In genomic region chr14:103526247-103526913, GRCh38 we compare ENCODE assay signal across 17 cellular contexts. TPM values are rescaled to one million over a fixed set of nuclear protein-coding genes. Genes with fewer than 3 reads are reported as not detected.
DNase-seq lines count a peak whose midpoint lies in the region; ATAC-seq and TF ChIP-seq lines count a peak whose summit lies in the region.
"Had no signal": no experiment of that assay in that cellular context is flagged by ENCODE, and none has a peak within 500 bp of the region (broad histone marks: within the 10 kb centered on the region; RNA-seq: fewer than 3 reads in every experiment).

No MANE protein-coding gene starts in this region.

- DNase-seq in MV-4-11 (lab: John Stamatoyannopoulos, UW) (peak; percentile 77), mesenchymal stem cell (no peak), 8988T (no peak), MM.1S (no peak)
- no peak for DNase-seq in NK-92 treated with Interleukin-12 subunit alpha and Interleukin-12 subunit beta, amount 100 ng/mL, for 24 hours (lab: John Stamatoyannopoulos, UW)
- DNase-seq: caudate nucleus, DMS79 treated with DMSO at 0.1 percent for 48 hours, hippocampal formation, NCI-H1694 treated with DMSO at 0.1 percent for 48 hours, NCI-H774, SJCRH30 had no signal

- no peak overlapping the region for H3K23ac ChIP-seq in mesenchymal stem cell (ENCODE audit: low read length in 2 of 2)

- no peaks in the 10 kb centered on the region for H3K36me3 Mint-ChIP-seq in brain
- H3K36me3 Mint-ChIP-seq: activated naive CD4-positive, alpha-beta T cell treated with anti-CD3 and anti-CD28 coated beads, Interleukin-2, amount 50 U/mL, for 24 hours had no signal

- H2AK5ac ChIP-seq in mesenchymal stem cell (ENCODE audit: low read length, severe bottlenecking) = peak overlapping the region; percentile 42

- no peaks in the 10 kb centered on the region for H3K9me3 Mint-ChIP-seq in brain
- H3K9me3 Mint-ChIP-seq: activated naive CD4-positive, alpha-beta T cell treated with anti-CD3 and anti-CD28 coated beads, Interleukin-2, amount 50 U/mL, for 24 hours had no signal

- H3K79me1 ChIP-seq in mesenchymal stem cell (replicated peaks; ENCODE audit: low read length, poor library complexity, severe bottlenecking) = peaks cover 24% of the 10 kb centered on the region

- peaks cover 25% of the 10 kb centered on the region for H3K79me2 ChIP-seq in ACC112 (ENCODE audit: control insufficient read depth, insufficient read depth, low read length, unreplicated experiment)
- H3K79me2 ChIP-seq in MM.1S (ENCODE audit: low read length) = peaks cover 29% of the 10 kb centered on the region

- peaks cover 68% of the 10 kb centered on the region for H3K4me1 Mint-ChIP-seq in brain

- H3K4ac ChIP-seq in mesenchymal stem cell (ENCODE audit: low read depth in 1 of 2, low read length in 2 of 2) = no peak overlapping the region

- ATAC-seq in GM19035 (IDR thresholded peaks at IDR 0.05; ENCODE audit: unreplicated experiment) = no peak

- WGBS in mesenchymal stem cell = 89% methylated on average over 7 of the region's 8 CpGs

- H3K27me3 ChIP-seq in ACC112 (ENCODE audit: insufficient read depth, low read length) = peaks cover 23% of the 10 kb centered on the region
- H3K27me3 ChIP-seq in mesenchymal stem cell (ENCODE audit: control insufficient read depth in 1 of 2, insufficient read depth in 1 of 2, low read length in 2 of 2) = peaks cover 10 to 15% of the 10 kb centered on the region in 2 experiments
- H3K27me3 ChIP-seq in MM.1S (replicated peaks; ENCODE audit: insufficient read depth, low read length) = no peaks in the 10 kb centered on the region; the same call in 1 of the 2 replicates
- H3K27me3 ChIP-seq: SJCRH30 had no signal

- H2AFZ ChIP-seq in ACC112 (ENCODE audit: low read length, unreplicated experiment) (no peak overlapping the region), mesenchymal stem cell (ENCODE audit: low read depth, low read length) (no peak overlapping the region), MM.1S (ENCODE audit: low read length) (no peak overlapping the region)
- H2AFZ ChIP-seq: parathyroid adenoma had no signal

- no peak for TF ChIP-seq CTCF in brain (conservative IDR thresholded peaks at IDR 0.05)
- no peak for TF ChIP-seq CTCF in MM.1S (IDR thresholded peaks at IDR 0.05; ENCODE audit: low read length)

- H2BK5ac ChIP-seq in mesenchymal stem cell (ENCODE audit: low read depth, low read length, poor library complexity, severe bottlenecking) = no peak overlapping the region

- no peak overlapping the region for H3K4me2 ChIP-seq in mesenchymal stem cell (ENCODE audit: low read length, poor library complexity, severe bottlenecking)
- no peak overlapping the region for H3K4me2 ChIP-seq in MM.1S (ENCODE audit: low read depth, low read length)

- no peaks in the 10 kb centered on the region for H3K9me3 ChIP-seq in mesenchymal stem cell (ENCODE audit: control insufficient read depth, low read length)
- H3K9me3 ChIP-seq in MM.1S (replicated peaks; ENCODE audit: insufficient read depth, low read length) = no peaks in the 10 kb centered on the region
- H3K9me3 ChIP-seq: SJCRH30 had no signal

- H3K9me2 ChIP-seq in MM.1S (replicated peaks; ENCODE audit: insufficient read depth, low read length) = no peaks in the 10 kb centered on the region

- H3F3A ChIP-seq in MM.1S (ENCODE audit: insufficient read depth, low read length) = no peaks in the 10 kb centered on the region

- H3K36me3 ChIP-seq in ACC112 (ENCODE audit: insufficient read depth, low read length) (peaks cover 3% of the 10 kb centered on the region; the same call in 1 of the 2 replicates), mesenchymal stem cell (ENCODE audit: control insufficient read depth in 1 of 2, insufficient read depth in 2 of 2, low read depth in 1 of 2, low read length in 2 of 2) (peaks cover 9 to 16% of the 10 kb centered on the region in 2 experiments), MM.1S (replicated peaks; ENCODE audit: insufficient read depth, low read length) (no peaks in the 10 kb centered on the region)

- H3K9ac ChIP-seq in mesenchymal stem cell (ENCODE audit: low read length) (no peak overlapping the region), MM.1S (ENCODE audit: low read length) (no peak overlapping the region)
- H3K9ac ChIP-seq: parathyroid adenoma had no signal

- H4K8ac ChIP-seq in mesenchymal stem cell (ENCODE audit: low read length) = no peak overlapping the region

- peak overlapping the region in 3 of 5 experiments; percentile 60 to 77 (median 61) for H3K4me3 Mint-ChIP-seq in brain

- H3K27ac Mint-ChIP-seq in brain = peak overlapping the region in 4 of 5 experiments; percentile 79 to 91 (median 83)
- H3K27ac Mint-ChIP-seq: activated naive CD4-positive, alpha-beta T cell treated with anti-CD3 and anti-CD28 coated beads, Interleukin-2, amount 50 U/mL, for 24 hours had no signal

- H2BK120ac ChIP-seq in mesenchymal stem cell (ENCODE audit: low read depth, low read length) = no peak overlapping the region

- H2BK12ac ChIP-seq in mesenchymal stem cell (ENCODE audit: low read length in 2 of 2) = peak overlapping the region in 1 of 2 experiments; percentile 38

- H4K91ac ChIP-seq in mesenchymal stem cell (ENCODE audit: low read length) = no peak overlapping the region

- H3K27ac ChIP-seq in ACC112 (ENCODE audit: low read depth, low read length) = peak overlapping the region; percentile 73; the same call in 1 of the 2 replicates
- H3K27ac ChIP-seq in mesenchymal stem cell (ENCODE audit: low read length, poor library complexity, severe bottlenecking) = no peak overlapping the region
- no peak overlapping the region for H3K27ac ChIP-seq in MM.1S (ENCODE audit: low read length)
- H3K27ac ChIP-seq: epithelial cell of prostate, parathyroid adenoma, SJCRH30 had no signal

- H4K20me1 ChIP-seq in MM.1S (ENCODE audit: insufficient read depth, low read length) = no peaks in the 10 kb centered on the region

- H3K4me1 ChIP-seq in ACC112 (ENCODE audit: control insufficient read depth, insufficient read depth, low read length, unreplicated experiment) (peaks cover 38% of the 10 kb centered on the region), mesenchymal stem cell (ENCODE audit: control insufficient read depth, insufficient read depth, low read depth, low read length) (peaks cover 73% of the 10 kb centered on the region), MM.1S (ENCODE audit: low read length) (no peaks in the 10 kb centered on the region)

- H3K14ac ChIP-seq in mesenchymal stem cell (ENCODE audit: low read length in 2 of 2) = no peak overlapping the region

- H3K4me3 ChIP-seq in ACC112 (ENCODE audit: low read depth, low read length) (no peak overlapping the region), mesenchymal stem cell (ENCODE audit: insufficient read depth in 1 of 2, low read depth in 1 of 2, low read length in 2 of 2) (no peak overlapping the region), MM.1S (ENCODE audit: low read length) (no peak overlapping the region)
- H3K4me3 ChIP-seq: SJCRH30 had no signal

- H3K18ac ChIP-seq in mesenchymal stem cell (ENCODE audit: low read depth in 1 of 2, low read length in 2 of 2) = no peak overlapping the region

- peaks cover 8% of the 10 kb centered on the region for H3K27me3 Mint-ChIP-seq in brain

- H2BK15ac ChIP-seq in mesenchymal stem cell (ENCODE audit: low read depth, poor library complexity, severe bottlenecking) = peak overlapping the region; percentile 33

RNA-seq across cellular contexts. Expression of gene TRMT61A, which starts 2.6 kb away (rescaled TPM):
- 17.1 TPM for polyA plus RNA-seq in brain (ENCODE audit: insufficient read depth, low read depth, low replicate concordance)
- polyA plus RNA-seq in mesenchymal stem cell (2013, experiment 1 of 2) = 3.6 TPM
- 3.8 TPM for polyA plus RNA-seq in mesenchymal stem cell (2013, experiment 2 of 2)

RNA-seq across cellular contexts. Expression of gene CKB, which starts 3.8 kb away (rescaled TPM):
- 2,462 TPM for polyA plus RNA-seq in brain (ENCODE audit: insufficient read depth, low read depth, low replicate concordance)
- 46.1 TPM for polyA plus RNA-seq in mesenchymal stem cell (2013, experiment 1 of 2)
- polyA plus RNA-seq in mesenchymal stem cell (2013, experiment 2 of 2) = 46.9 TPM

RNA-seq across cellular contexts. Expression of gene BAG5, which starts 36.1 kb away (rescaled TPM):
- polyA plus RNA-seq in brain (ENCODE audit: insufficient read depth, low read depth, low replicate concordance) = 19.6 TPM
- 14.8 TPM for polyA plus RNA-seq in mesenchymal stem cell (2013, experiment 1 of 2)
- polyA plus RNA-seq in mesenchymal stem cell (2013, experiment 2 of 2) = 14.4 TPM

RNA-seq across cellular contexts. Expression of gene COA8, which starts 36.4 kb away (rescaled TPM):
- 83.6 TPM for polyA plus RNA-seq in brain (ENCODE audit: insufficient read depth, low read depth, low replicate concordance)
- 63.1 TPM for polyA plus RNA-seq in mesenchymal stem cell (2013, experiment 1 of 2)
- 58.9 TPM for polyA plus RNA-seq in mesenchymal stem cell (2013, experiment 2 of 2)
